Comparison of ENCODE assay signal across 9 cellular contexts in the genomic region with DNA sequence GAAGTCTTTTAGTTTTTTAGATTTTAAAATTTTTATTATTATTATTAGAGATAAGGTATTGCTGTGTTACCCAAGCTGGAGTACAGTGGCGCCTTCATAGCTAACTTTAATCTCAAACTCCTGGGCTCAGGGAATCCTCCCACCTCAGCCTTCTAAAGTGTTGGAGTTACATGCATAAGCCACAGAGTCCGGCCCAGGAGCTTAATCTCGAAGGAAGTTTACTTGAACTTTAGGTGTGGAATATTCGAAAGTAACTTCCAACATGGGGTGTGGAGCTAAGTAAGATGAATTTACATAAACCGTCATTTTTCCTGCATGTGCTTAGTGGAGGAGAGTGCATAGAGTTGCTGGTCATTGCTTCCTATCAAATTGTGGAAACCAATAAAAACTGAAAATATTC. TPM values are rescaled to one million over a fixed set of nuclear protein-coding genes. Genes with fewer than 3 reads are reported as not detected.
DNase-seq lines count a peak whose midpoint lies in the region; ATAC-seq, FAIRE-seq and TF ChIP-seq lines count a peak whose summit lies in the region.
"Had no signal": no experiment of that assay in that cellular context is flagged by ENCODE, and none has a peak within 500 bp of the region (broad histone marks: within the 10 kb centered on the region; RNA-seq: fewer than 3 reads in every experiment).

No MANE protein-coding gene starts in this region.

- DNase-seq in HepG2 (ENCODE audit: low spot score), result no peak
- DNase-seq in right lobe of liver, result no peak
- DNase-seq in activated naive CD8-positive, alpha-beta T cell treated with anti-CD3 and anti-CD28 coated beads for 36 hours, result no peak
- DNase-seq in lower lobe of right lung, result no peak
- no peak for DNase-seq in vagina (ENCODE audit: extremely low spot score in 2 of 2)
- DNase-seq: activated CD4-positive, alpha-beta T cell treated with anti-CD3 and anti-CD28 coated beads for 48 hours had no signal

- TF ChIP-seq POLR2A in HepG2 (IDR thresholded peaks at IDR 0.05; ENCODE audit: insufficient read depth in 1 of 2, low read depth in 2 of 2, low read length in 2 of 2) (no peak), right lobe of liver (IDR thresholded peaks at IDR 0.05) (no peak), vagina (IDR thresholded peaks at IDR 0.05) (no peak)

- H3K9ac ChIP-seq in HepG2 (ENCODE audit: insufficient read depth, low read depth, low read length), result peak overlapping the region; percentile 100

- intact Hi-C loops in HepG2 (cut with micrococcal nuclease; ENCODE audit: unreplicated experiment), result loop anchor here (5.0 kb wide), 1 partner anchor 81 kb away; no protein-coding TSS in a partner anchor
- intact Hi-C loops in right lobe of liver (cut with DNase I), result no loop called here
- intact Hi-C loops in lower lobe of right lung (cut with DNase I), result no loop called here
- intact Hi-C loops in vagina (cut with DNase I), result loop anchor here (5.0 to 10.0 kb wide), 2 partner anchors 89 to 234 kb away; a partner anchor contains a TSS

- TF ChIP-seq CTCF in HepG2 (CRISPR knock-in tag; IDR thresholded peaks at IDR 0.05), result no peak
- no peak for TF ChIP-seq CTCF in right lobe of liver (IDR thresholded peaks at IDR 0.05)
- no peak for TF ChIP-seq CTCF in lower lobe of right lung (IDR thresholded peaks at IDR 0.05)
- no peak for TF ChIP-seq CTCF in vagina (IDR thresholded peaks at IDR 0.05)

- H3K9me3 ChIP-seq in HepG2 (ENCODE audit: low read length), result no peaks in the 10 kb centered on the region
- no peaks in the 10 kb centered on the region for H3K9me3 ChIP-seq in right lobe of liver
- H3K9me3 ChIP-seq in lower lobe of right lung, result no peaks in the 10 kb centered on the region
- H3K9me3 ChIP-seq in vagina, result no peaks in the 10 kb centered on the region

- H3K27me3 Mint-ChIP-seq in activated naive CD8-positive, alpha-beta T cell treated with anti-CD3 and anti-CD28 coated beads for 36 hours, result no peaks in the 10 kb centered on the region

- no peak for TF ChIP-seq RAD21 in HepG2 (CRISPR knock-in tag; IDR thresholded peaks at IDR 0.05)

- no peaks in the 10 kb centered on the region for H3K9me3 Mint-ChIP-seq in activated naive CD8-positive, alpha-beta T cell treated with anti-CD3 and anti-CD28 coated beads for 36 hours

- H3K27ac ChIP-seq in HepG2 (ENCODE audit: extremely low read length, insufficient read depth, low read length) (peak overlapping the region; percentile 98), right lobe of liver (no peak overlapping the region), lower lobe of right lung (peak overlapping the region; percentile 97), vagina (no peak overlapping the region)

- ATAC-seq in HepG2 (no peak), right lobe of liver (no peak), lower lobe of right lung (no peak), HG03039 (IDR thresholded peaks at IDR 0.05; ENCODE audit: unreplicated experiment) (no peak), HG03520 (IDR thresholded peaks at IDR 0.05; ENCODE audit: unreplicated experiment) (no peak), GM21737 (IDR thresholded peaks at IDR 0.05; ENCODE audit: unreplicated experiment) (no peak)

- TF ChIP-seq EP300 in HepG2 (IDR thresholded peaks at IDR 0.05; ENCODE audit: low read depth in 2 of 2, low read length in 2 of 2), result no peak
- no peak for TF ChIP-seq EP300 in HepG2 (CRISPR knock-in tag; IDR thresholded peaks at IDR 0.05; ENCODE audit: borderline replicate concordance)

- peak overlapping the region; percentile 99 for H3K27ac Mint-ChIP-seq in activated naive CD8-positive, alpha-beta T cell treated with anti-CD3 and anti-CD28 coated beads for 36 hours

- POLR2A ChIA-PET in HepG2 (lab: Yijun Ruan, JAX), result interaction anchor here (1.0 to 2.3 kb wide), 7 partner anchors 18 to 101 kb away, joined by 3 to 11 read pairs (median 5); a partner anchor contains a TSS

- H3K79me2 ChIP-seq in HepG2 (ENCODE audit: insufficient read depth, low read length), result peaks cover 41% of the 10 kb centered on the region

- H3K36me3 Mint-ChIP-seq in activated naive CD8-positive, alpha-beta T cell treated with anti-CD3 and anti-CD28 coated beads for 36 hours, result peaks cover 6% of the 10 kb centered on the region

- H3K4me3 Mint-ChIP-seq in activated naive CD8-positive, alpha-beta T cell treated with anti-CD3 and anti-CD28 coated beads for 36 hours, result peak overlapping the region; percentile 93

- peaks cover 45% of the 10 kb centered on the region for H3K4me1 ChIP-seq in HepG2 (ENCODE audit: insufficient read depth, low read length)
- H3K4me1 ChIP-seq in right lobe of liver, result peaks cover 0 to 15% (median 7%) of the 10 kb centered on the region in 4 donors
- peaks cover 40% of the 10 kb centered on the region for H3K4me1 ChIP-seq in lower lobe of right lung
- H3K4me1 ChIP-seq in vagina, result peaks cover 35% of the 10 kb centered on the region

- CTCF ChIA-PET in HepG2 (lab: Yijun Ruan, JAX; ENCODE audit: low intra/inter-chr PET ratio, low total read pairs), result no interaction called here

- H3K36me3 ChIP-seq in HepG2 (replicated peaks in 1 of 2; ENCODE audit: control insufficient read depth in 1 of 2, insufficient read depth in 2 of 2, low read length in 2 of 2) (peaks cover 2 to 7% of the 10 kb centered on the region in 2 experiments; a peak in 2 of 5 replicates), right lobe of liver (peaks cover 0 to 23% (median 0%) of the 10 kb centered on the region in 4 donors), lower lobe of right lung (peaks cover 36% of the 10 kb centered on the region), vagina (peaks cover 0 to 6% of the 10 kb centered on the region in 2 donors)

- in situ Hi-C loops in HepG2 (cut with HindIII; ENCODE audit: extremely low pct_ligation_motif_present, low pct_unique_long_range_greater_than_20kb), result no loop called here

- peak overlapping the region; percentile 99 to 100 (median 100) for H3K4me3 ChIP-seq in HepG2 (replicated peaks in 1 of 3; ENCODE audit: insufficient read depth in 1 of 3, low read depth in 2 of 3, low read length in 3 of 3)
- peak overlapping the region in 1 of 3 donors; percentile 100 for H3K4me3 ChIP-seq in right lobe of liver
- peak overlapping the region; percentile 91 for H3K4me3 ChIP-seq in lower lobe of right lung
- H3K4me3 ChIP-seq in vagina, result peak overlapping the region in 1 of 2 donors; percentile 73

- H3K4me1 Mint-ChIP-seq in activated naive CD8-positive, alpha-beta T cell treated with anti-CD3 and anti-CD28 coated beads for 36 hours, result peaks cover 39% of the 10 kb centered on the region

- FAIRE-seq in HepG2 (lab: Jason Lieb, UNC), result no peak

- H3K27me3 ChIP-seq in HepG2 (ENCODE audit: control insufficient read depth in 1 of 2, insufficient read depth in 2 of 2, low read length in 2 of 2) (no peaks in the 10 kb centered on the region; a peak in 1 of 5 replicates), right lobe of liver (no peaks in the 10 kb centered on the region), lower lobe of right lung (ENCODE audit: low read depth) (no peaks in the 10 kb centered on the region), vagina (no peaks in the 10 kb centered on the region)

- H2AFZ ChIP-seq in HepG2 (ENCODE audit: low read length), result no peak overlapping the region

- peak overlapping the region; percentile 76 for H3K4me2 ChIP-seq in HepG2 (ENCODE audit: low read depth, low read length)

- no TSS peak for BruUV-seq in HepG2 (replicated peaks; lab: Mats Ljungman, UMichigan)

- H4K20me1 ChIP-seq in HepG2 (ENCODE audit: insufficient read depth, low read length), result no peaks in the 10 kb centered on the region

- 24% methylated on average over 5 of the region's 5 CpGs for WGBS in HepG2 (ENCODE audit: low lambda C conversion rate)
- 65% methylated on average over 5 of the region's 5 CpGs for WGBS in right lobe of liver (ENCODE audit: insufficient coverage, low coverage, low lambda C conversion rate, missing lambda C conversion rate)

RNA-seq across cellular contexts. Expression of a gene that starts 1.4 kb away (rescaled TPM):
- total RNA-seq in HepG2 (2016; rRNA removed; fragmentation: Illumina TruSeq; extraction: Trizol) (55.0 and 61.8 TPM in 2 replicates), right lobe of liver (10 to 100 TPM; 34.5 to 60.9 (median 41.1) TPM), lower lobe of right lung (54.4 TPM), vagina (39.0 TPM)
- 13.7 and 14.5 TPM in 2 replicates for total RNA-seq in HepG2 (2016; cell fraction: cytosol; rRNA removed; fragmentation: Illumina TruSeq; extraction: Trizol; ENCODE audit: low read depth)
- 58.5 and 64.2 TPM in 2 replicates for total RNA-seq in HepG2 (2016; cell fraction: insoluble cytoplasmic fraction; rRNA removed; fragmentation: Illumina TruSeq; extraction: Trizol)
- 46.2 and 49.5 TPM in 2 replicates for total RNA-seq in HepG2 (2016; cell fraction: membrane; rRNA removed; fragmentation: Illumina TruSeq; extraction: Trizol)
- total RNA-seq in HepG2 (2016; cell fraction: nucleus; rRNA removed; fragmentation: Illumina TruSeq; extraction: Trizol), result 30.0 and 38.4 TPM in 2 replicates
- polyA plus RNA-seq in HepG2 (2011; rRNA removed), result 76.3 and 77.3 TPM in 2 replicates
- polyA plus RNA-seq in HepG2 (2011; cell fraction: cytosol; rRNA removed), result 56.1 and 62.7 TPM in 2 replicates
- polyA plus RNA-seq in HepG2 (2011; cell fraction: nucleus; rRNA removed), result 84.0 and 100 TPM in 2 replicates
- polyA plus RNA-seq in HepG2 (2012), result 38.3 and 43.7 TPM in 2 replicates
- 10.8 and 11.5 TPM in 2 replicates for polyA plus RNA-seq in HepG2 (2016; cell fraction: cytosol; fragmentation: Illumina TruSeq; extraction: Trizol; ENCODE audit: low read depth)
- polyA plus RNA-seq in HepG2 (2016; cell fraction: insoluble cytoplasmic fraction; fragmentation: Illumina TruSeq; extraction: Trizol; ENCODE audit: low read depth), result 62.7 and 66.3 TPM in 2 replicates
- 31.9 and 39.2 TPM in 2 replicates for polyA plus RNA-seq in HepG2 (2016; cell fraction: membrane; fragmentation: Illumina TruSeq; extraction: Trizol; ENCODE audit: low read depth)
- polyA plus RNA-seq in HepG2 (2016; cell fraction: nucleus; fragmentation: Illumina TruSeq; extraction: Trizol; ENCODE audit: insufficient read depth, low read depth), result 48.8 and 53.2 TPM in 2 replicates
- 156 and 179 TPM in 2 replicates for polyA minus RNA-seq in HepG2 (2011; rRNA and poly(A)+ RNA removed; ENCODE audit: low replicate concordance)
- polyA minus RNA-seq in HepG2 (2011; cell fraction: cytosol; rRNA and poly(A)+ RNA removed), result 39.7 and 48.5 TPM in 2 replicates
- polyA minus RNA-seq in HepG2 (2011; cell fraction: nucleus; rRNA and poly(A)+ RNA removed), result 55.7 and 65.5 TPM in 2 replicates
- 10 to 100 TPM; 49.2 to 51.4 TPM for total RNA-seq in activated naive CD8-positive, alpha-beta T cell treated with anti-CD3 and anti-CD28 coated beads for 36 hours

RNA-seq across cellular contexts. Expression of a gene that starts 1.8 kb away (rescaled TPM):
- total RNA-seq in HepG2 (2016; rRNA removed; fragmentation: Illumina TruSeq; extraction: Trizol) (4.8 and 6.9 TPM in 2 replicates), right lobe of liver (1 to 10 TPM; 2.0 to 3.4 (median 2.9) TPM), lower lobe of right lung (6.3 TPM), vagina (1.5 TPM)
- 1.5 and 2.1 TPM in 2 replicates for total RNA-seq in HepG2 (2016; cell fraction: cytosol; rRNA removed; fragmentation: Illumina TruSeq; extraction: Trizol; ENCODE audit: low read depth)
- total RNA-seq in HepG2 (2016; cell fraction: insoluble cytoplasmic fraction; rRNA removed; fragmentation: Illumina TruSeq; extraction: Trizol), result 4.6 and 6.5 TPM in 2 replicates
- total RNA-seq in HepG2 (2016; cell fraction: membrane; rRNA removed; fragmentation: Illumina TruSeq; extraction: Trizol), result 4.0 and 4.8 TPM in 2 replicates
- total RNA-seq in HepG2 (2016; cell fraction: nucleus; rRNA removed; fragmentation: Illumina TruSeq; extraction: Trizol), result 1.5 and 3.2 TPM in 2 replicates
- 2.5 and 3.0 TPM in 2 replicates for polyA plus RNA-seq in HepG2 (2011; rRNA removed)
- polyA plus RNA-seq in HepG2 (2011; cell fraction: cytosol; rRNA removed), result 1.7 and 2.6 TPM in 2 replicates
- polyA plus RNA-seq in HepG2 (2011; cell fraction: nucleus; rRNA removed), result 2.5 and 3.5 TPM in 2 replicates
- polyA plus RNA-seq in HepG2 (2012), result 2.4 and 2.6 TPM in 2 replicates
- polyA plus RNA-seq in HepG2 (2016; cell fraction: cytosol; fragmentation: Illumina TruSeq; extraction: Trizol; ENCODE audit: low read depth), result 0.31 and 0.55 TPM in 2 replicates
- 4.2 and 4.6 TPM in 2 replicates for polyA plus RNA-seq in HepG2 (2016; cell fraction: insoluble cytoplasmic fraction; fragmentation: Illumina TruSeq; extraction: Trizol; ENCODE audit: low read depth)
- 1.1 and 1.2 TPM in 2 replicates for polyA plus RNA-seq in HepG2 (2016; cell fraction: membrane; fragmentation: Illumina TruSeq; extraction: Trizol; ENCODE audit: low read depth)
- 1.9 and 3.3 TPM in 2 replicates for polyA plus RNA-seq in HepG2 (2016; cell fraction: nucleus; fragmentation: Illumina TruSeq; extraction: Trizol; ENCODE audit: insufficient read depth, low read depth)
- polyA minus RNA-seq in HepG2 (2011; rRNA and poly(A)+ RNA removed; ENCODE audit: low replicate concordance), result 4.5 and 8.3 TPM in 2 replicates
- 2.2 TPM in 2 replicates for polyA minus RNA-seq in HepG2 (2011; cell fraction: cytosol; rRNA and poly(A)+ RNA removed)
- polyA minus RNA-seq in HepG2 (2011; cell fraction: nucleus; rRNA and poly(A)+ RNA removed), result 2.2 and 4.4 TPM in 2 replicates
- 1 to 10 TPM; 2.6 to 4.5 TPM for total RNA-seq in activated naive CD8-positive, alpha-beta T cell treated with anti-CD3 and anti-CD28 coated beads for 36 hours

RNA-seq across cellular contexts. Expression of a gene that starts 25.0 kb away (rescaled TPM):
- total RNA-seq in HepG2 (2016; rRNA removed; fragmentation: Illumina TruSeq; extraction: Trizol) (26.0 and 26.1 TPM in 2 replicates), right lobe of liver (10 to 100 TPM; 11.0 to 15.7 (median 13.6) TPM), lower lobe of right lung (39.9 TPM), vagina (40.0 TPM)
- total RNA-seq in HepG2 (2016; cell fraction: cytosol; rRNA removed; fragmentation: Illumina TruSeq; extraction: Trizol; ENCODE audit: low read depth), result 17.6 and 23.5 TPM in 2 replicates
- 22.8 and 26.4 TPM in 2 replicates for total RNA-seq in HepG2 (2016; cell fraction: insoluble cytoplasmic fraction; rRNA removed; fragmentation: Illumina TruSeq; extraction: Trizol)
- 11.4 and 12.2 TPM in 2 replicates for total RNA-seq in HepG2 (2016; cell fraction: membrane; rRNA removed; fragmentation: Illumina TruSeq; extraction: Trizol)
- total RNA-seq in HepG2 (2016; cell fraction: nucleus; rRNA removed; fragmentation: Illumina TruSeq; extraction: Trizol), result 31.5 and 33.0 TPM in 2 replicates
- 15.7 and 16.8 TPM in 2 replicates for polyA plus RNA-seq in HepG2 (2011; rRNA removed)
- 7.8 and 8.9 TPM in 2 replicates for polyA plus RNA-seq in HepG2 (2011; cell fraction: cytosol; rRNA removed)
- 32.8 and 50.7 TPM in 2 replicates for polyA plus RNA-seq in HepG2 (2011; cell fraction: nucleus; rRNA removed)
- polyA plus RNA-seq in HepG2 (2012), result 16.2 and 19.7 TPM in 2 replicates
- polyA plus RNA-seq in HepG2 (2016; cell fraction: cytosol; fragmentation: Illumina TruSeq; extraction: Trizol; ENCODE audit: low read depth), result 0.49 and 0.63 TPM in 2 replicates
- 10.4 and 12.5 TPM in 2 replicates for polyA plus RNA-seq in HepG2 (2016; cell fraction: insoluble cytoplasmic fraction; fragmentation: Illumina TruSeq; extraction: Trizol; ENCODE audit: low read depth)
- 1.7 and 2.2 TPM in 2 replicates for polyA plus RNA-seq in HepG2 (2016; cell fraction: membrane; fragmentation: Illumina TruSeq; extraction: Trizol; ENCODE audit: low read depth)
- 14.6 and 18.1 TPM in 2 replicates for polyA plus RNA-seq in HepG2 (2016; cell fraction: nucleus; fragmentation: Illumina TruSeq; extraction: Trizol; ENCODE audit: insufficient read depth, low read depth)
- polyA minus RNA-seq in HepG2 (2011; rRNA and poly(A)+ RNA removed; ENCODE audit: low replicate concordance), result 74.1 and 110 TPM in 2 replicates
- polyA minus RNA-seq in HepG2 (2011; cell fraction: cytosol; rRNA and poly(A)+ RNA removed), result 20.0 and 28.0 TPM in 2 replicates
- 91.6 and 127 TPM in 2 replicates for polyA minus RNA-seq in HepG2 (2011; cell fraction: nucleus; rRNA and poly(A)+ RNA removed)
- 10 to 100 TPM; 24.6 to 27.2 TPM for total RNA-seq in activated naive CD8-positive, alpha-beta T cell treated with anti-CD3 and anti-CD28 coated beads for 36 hours

Comparison
In these comparisons a context has a peak if more than half of its experiments do, and no peak if none do; other contexts are left out.
1. H3K27ac ChIP-seq: peak in HepG2 (single experiment) and lower lobe of right lung (single experiment); none in right lobe of liver (0 of 3) and vagina (single experiment).
2. intact Hi-C loops: an anchor here in HepG2 (5.0 kb wide) and vagina (5.0 to 10.0 kb wide); none called in right lobe of liver and lower lobe of right lung.